ENCODE assay signal across 16 cellular contexts in genomic region chr6:167779123-167779992, GRCh38.
"Had no signal": no experiment of that assay in that cellular context is flagged by ENCODE, and none has a peak within 500 bp of the region (broad histone marks: within the 10 kb centered on the region; RNA-seq: fewer than 3 reads in every experiment).

No MANE protein-coding gene starts in this region.

- H3K27me3 ChIP-seq: gastroesophageal sphincter, left lung, neutrophil, stomach, uterus had no signal

- H3K4me3 ChIP-seq: dorsolateral prefrontal cortex, gastroesophageal sphincter, left lung, stomach, thoracic aorta, uterus had no signal

- H3K36me3 ChIP-seq: gastroesophageal sphincter, left lung, neutrophil, stomach, thoracic aorta, uterus had no signal

- H3K9me3 ChIP-seq: gastroesophageal sphincter, left lung, neutrophil, stomach, thoracic aorta, uterus had no signal

- DNase-seq: activated CD4-positive, alpha-beta memory T cell treated with anti-CD3 and anti-CD28 coated beads for 36 hours; activated CD4-positive, alpha-beta T cell treated with anti-CD3 and anti-CD28 coated beads for 36 hours; activated effector memory CD4-positive, alpha-beta T cell treated with Interleukin-2 at 50 U/mL for 16 hours; activated naive CD4-positive, alpha-beta T cell treated with anti-CD3 and anti-CD28 coated beads, Interleukin-2, amount 50 U/mL, for 16 hours; activated T-cell treated with anti-CD3 and anti-CD28 coated beads, Interleukin-2, amount 50 U/mL, for 24 hours; dorsolateral prefrontal cortex; naive thymus-derived CD8-positive, alpha-beta T cell; right cardiac atrium; stimulated activated CD4-positive, alpha-beta T cell treated with anti-CD3 and anti-CD28 coated beads, Interleukin-1b, Interleukin-23, amount 100 ng/mL, for 48 hours; T-helper 17 cell; uterus had no signal

- H3K27ac ChIP-seq: dorsolateral prefrontal cortex, gastroesophageal sphincter, left lung, neutrophil, thoracic aorta, uterus had no signal

- ATAC-seq: activated CD4-positive, alpha-beta T cell treated with anti-CD3 and anti-CD28 coated beads for 36 hours; gastroesophageal sphincter; naive thymus-derived CD8-positive, alpha-beta T cell; right cardiac atrium; T-helper 17 cell had no signal

- H3K4me1 ChIP-seq: gastroesophageal sphincter, left lung, uterus had no signal
